Comparison of ENCODE assay signal across 8 cellular contexts in genomic region chr19:2015611-2015950, GRCh38. TPM values are rescaled to one million over a fixed set of nuclear protein-coding genes. Genes with fewer than 3 reads are reported as not detected.
A peak's percentile ranks its signal among the peaks of the same experiment; 100 is the strongest.
DNase-seq lines count a peak whose midpoint lies in the region; ATAC-seq, FAIRE-seq and TF ChIP-seq lines count a peak whose summit lies in the region.

TSS of gene BTBD2 (minus strand) at chr19:2015714. CDS start at chr19:2015703, 11 bp downstream.

- peaks cover 25% of the 10 kb centered on the region for H4K20me1 ChIP-seq in Loucy (ENCODE audit: insufficient read depth, low read length, poor library complexity, severe bottlenecking)
- no peaks in the 10 kb centered on the region for H4K20me1 ChIP-seq in HepG2 (ENCODE audit: insufficient read depth, low read length)

- ATAC-seq in HepG2 (no peak), HG02938 (IDR thresholded peaks at IDR 0.05; ENCODE audit: unreplicated experiment) (no peak), GM18858 (IDR thresholded peaks at IDR 0.05; ENCODE audit: unreplicated experiment) (no peak)

- no peak for TF ChIP-seq POLR2A in HepG2 (IDR thresholded peaks at IDR 0.05; ENCODE audit: insufficient read depth in 1 of 2, low read depth in 2 of 2, low read length in 2 of 2)

- intact Hi-C loops in HepG2 (cut with micrococcal nuclease; ENCODE audit: unreplicated experiment), result loop anchor here (1.0 to 10.0 kb wide), 2 partner anchors 54 to 139 kb away; partner anchors contain the start of gene AP3D1

- H3K27me3 ChIP-seq in Loucy (ENCODE audit: insufficient read depth, low read length, poor library complexity, severe bottlenecking), result no peaks in the 10 kb centered on the region
- no peaks in the 10 kb centered on the region for H3K27me3 ChIP-seq in HepG2 (ENCODE audit: control insufficient read depth in 1 of 2, insufficient read depth in 2 of 2, low read length in 2 of 2)

- TF ChIP-seq EP300 in HepG2 (IDR thresholded peaks at IDR 0.05; ENCODE audit: low read depth in 2 of 2, low read length in 2 of 2), result no peak
- TF ChIP-seq EP300 in HepG2 (CRISPR knock-in tag; IDR thresholded peaks at IDR 0.05; ENCODE audit: borderline replicate concordance), result no peak

- POLR2A ChIA-PET in HepG2 (lab: Yijun Ruan, JAX), result interaction anchor here (0.7 to 1.3 kb wide), 7 partner anchors 10 to 441 kb away, joined by 3 to 11 read pairs (median 5); partner anchors contain the start of genes AP3D1 and LMNB2

- in situ Hi-C loops in HepG2 (cut with HindIII; ENCODE audit: extremely low pct_ligation_motif_present, low pct_unique_long_range_greater_than_20kb), result no loop called here

- H3K4me3 ChIP-seq in Loucy (ENCODE audit: low read length, poor library complexity, severe bottlenecking) (peak within 1 kb of the TSS; percentile 91), coronary artery (peak within 1 kb of the TSS; percentile 97), HepG2 (replicated peaks in 1 of 3; ENCODE audit: insufficient read depth in 1 of 3, low read depth in 2 of 3, low read length in 3 of 3) (peak within 1 kb of the TSS; percentile 67 to 88 (median 78))

- no TSS peak for BruUV-seq in HepG2 (replicated peaks; lab: Mats Ljungman, UMichigan)

- WGBS in HepG2 (ENCODE audit: low lambda C conversion rate), result 2% methylated on average over 19 of the region's 19 CpGs

- TF ChIP-seq CTCF in Loucy (conservative IDR thresholded peaks at IDR 0.05; ENCODE audit: low read length), result no peak
- TF ChIP-seq CTCF in coronary artery (IDR thresholded peaks at IDR 0.05), result no peak
- no peak for TF ChIP-seq CTCF in HepG2 (CRISPR knock-in tag; IDR thresholded peaks at IDR 0.05)

- peak; percentile 71 for DNase-seq in Daoy (ENCODE audit: low read depth)
- peak; percentile 34 for DNase-seq in activated CD4-positive, alpha-beta T cell treated with anti-CD3 and anti-CD28 coated beads for 1 hour
- no peak for DNase-seq in coronary artery (ENCODE audit: low spot score)
- DNase-seq in HepG2 (ENCODE audit: low spot score), result no peak
- DNase-seq in stimulated activated CD4-positive, alpha-beta T cell treated with anti-CD3 and anti-CD28 coated beads, Interleukin-4, amount 100 ng/mL, for 4 hours, result peak; percentile 59 to 70

- CTCF ChIA-PET in HepG2 (lab: Yijun Ruan, JAX; ENCODE audit: low intra/inter-chr PET ratio, low total read pairs), result no interaction called here

- peak within 1 kb of the TSS; percentile 64 to 91 for H3K27ac ChIP-seq in coronary artery
- H3K27ac ChIP-seq in HepG2 (ENCODE audit: extremely low read length, insufficient read depth, low read length), result no peak within 1 kb of the TSS

- H3K4me1 ChIP-seq in Loucy (ENCODE audit: insufficient read depth, low read length, poor library complexity, severe bottlenecking), result peaks cover 13% of the 10 kb centered on the region
- H3K4me1 ChIP-seq in HepG2 (ENCODE audit: insufficient read depth, low read length), result peaks cover 23% of the 10 kb centered on the region

- no peak for TF ChIP-seq RAD21 in HepG2 (CRISPR knock-in tag; IDR thresholded peaks at IDR 0.05)

- H3K4me2 ChIP-seq in Loucy (ENCODE audit: low read depth, low read length, poor library complexity, severe bottlenecking) (peak within 1 kb of the TSS; percentile 89), HepG2 (ENCODE audit: low read depth, low read length) (peak within 1 kb of the TSS; percentile 80)

- H3K9ac ChIP-seq in Loucy (ENCODE audit: low read depth, low read length, poor library complexity, severe bottlenecking) (peak within 1 kb of the TSS; percentile 94), HepG2 (ENCODE audit: insufficient read depth, low read depth, low read length) (peak within 1 kb of the TSS; percentile 67; the same call in 1 of the 2 replicates)

- no peaks in the 10 kb centered on the region for H3K9me2 ChIP-seq in Loucy (replicated peaks; ENCODE audit: low read depth, low read length)

- H3K36me3 ChIP-seq in Loucy (ENCODE audit: insufficient read depth, low read length) (no peaks in the 10 kb centered on the region), HepG2 (replicated peaks in 1 of 2; ENCODE audit: control insufficient read depth in 1 of 2, insufficient read depth in 2 of 2, low read length in 2 of 2) (no peaks in the 10 kb centered on the region)

- H3K79me2 ChIP-seq in Loucy (ENCODE audit: insufficient read depth, low read length), result peaks cover 53% of the 10 kb centered on the region
- peaks cover 2% of the 10 kb centered on the region for H3K79me2 ChIP-seq in HepG2 (ENCODE audit: insufficient read depth, low read length)

- no peak for FAIRE-seq in HepG2 (lab: Jason Lieb, UNC)

- no peaks in the 10 kb centered on the region for H3F3A ChIP-seq in Loucy (ENCODE audit: low read depth)

- H3K9me3 ChIP-seq in Loucy (ENCODE audit: insufficient read depth, low read depth, low read length) (no peaks in the 10 kb centered on the region), HepG2 (ENCODE audit: low read length) (no peaks in the 10 kb centered on the region)

- no peak within 1 kb of the TSS for H2AFZ ChIP-seq in Loucy (ENCODE audit: low read length)
- H2AFZ ChIP-seq in HepG2 (ENCODE audit: low read length), result no peak within 1 kb of the TSS

TF ChIP-seq in HepG2, 621 proteins besides CTCF, POLR2A, EP300 and RAD21:
- TF ChIP-seq CENPX (CRISPR knock-in tag; IDR thresholded peaks at IDR 0.05) (no peak), HMG20A (CRISPR knock-in tag; IDR thresholded peaks at IDR 0.05; ENCODE audit: borderline replicate concordance) (no peak), ZNF251 (CRISPR knock-in tag; IDR thresholded peaks at IDR 0.05) (no peak), ZNF263 (CRISPR knock-in tag; IDR thresholded peaks at IDR 0.05) (peak; percentile 46; the same call in 1 of the 2 replicates), ZNF598 (CRISPR knock-in tag; IDR thresholded peaks at IDR 0.05; ENCODE audit: borderline replicate concordance) (no peak), ZNF101 (CRISPR knock-in tag; IDR thresholded peaks at IDR 0.05; ENCODE audit: borderline replicate concordance, low read depth) (no peak), ZNF790 (CRISPR knock-in tag; IDR thresholded peaks at IDR 0.05; ENCODE audit: borderline replicate concordance) (no peak), KLF9 (CRISPR knock-in tag; IDR thresholded peaks at IDR 0.05; ENCODE audit: low read depth) (no peak), PHF8 (CRISPR knock-in tag; IDR thresholded peaks at IDR 0.05) (peak; percentile 49), SRY (CRISPR knock-in tag; IDR thresholded peaks at IDR 0.05) (no peak), ZNF136 (CRISPR knock-in tag; IDR thresholded peaks at IDR 0.05; ENCODE audit: low read depth) (no peak), MEIS1 (CRISPR knock-in tag; IDR thresholded peaks at IDR 0.05; ENCODE audit: borderline replicate concordance) (no peak), FOXM1 (CRISPR knock-in tag; IDR thresholded peaks at IDR 0.05) (no peak), SNAPC2 (CRISPR knock-in tag; IDR thresholded peaks at IDR 0.05) (no peak), YY1 (IDR thresholded peaks at IDR 0.05; ENCODE audit: insufficient read depth, insufficient replicate concordance, low read depth, low read length) (peak; percentile 89), HMGA1 (CRISPR knock-in tag; conservative IDR thresholded peaks at IDR 0.05) (no peak), MAZ (IDR thresholded peaks at IDR 0.05; ENCODE audit: borderline replicate concordance, low read depth, low read length) (0 out of 2 replicates have a peak, but pooled peaks have one; percentile 20), MAZ (CRISPR knock-in tag; IDR thresholded peaks at IDR 0.05; ENCODE audit: low read depth) (no peak), ZFX (CRISPR knock-in tag; IDR thresholded peaks at IDR 0.05; ENCODE audit: low read depth) (peak; percentile 10; the same call in 1 of the 2 replicates), RBFOX2 (IDR thresholded peaks at IDR 0.05; ENCODE audit: low read depth, low read length) (0 out of 2 replicates have a peak, but pooled peaks have one; percentile 10), KDM2A (CRISPR knock-in tag; IDR thresholded peaks at IDR 0.05; ENCODE audit: borderline replicate concordance, low read depth) (no peak), ARHGAP35 (CRISPR knock-in tag; IDR thresholded peaks at IDR 0.05; ENCODE audit: borderline replicate concordance) (no peak)
- TF ChIP-seq, protein P1, sequence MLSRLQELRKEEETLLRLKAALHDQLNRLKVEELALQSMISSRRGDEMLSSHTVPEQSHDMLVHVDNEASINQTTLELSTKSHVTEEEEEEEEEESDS (CRISPR knock-in tag; IDR thresholded peaks at IDR 0.05; ENCODE audit: borderline replicate concordance), result no peak

RNA-seq across cellular contexts. Expression of gene BTBD2, which starts in this region (rescaled TPM):
- 18.2 and 19.9 TPM in 2 replicates for total RNA-seq in Daoy (2014; rRNA removed; shearing (Covaris generic))
- total RNA-seq in HepG2 (2016; rRNA removed; fragmentation: Illumina TruSeq; extraction: Trizol), result 28.1 and 30.9 TPM in 2 replicates
- 33.3 and 38.0 TPM in 2 replicates for total RNA-seq in HepG2 (2016; cell fraction: cytosol; rRNA removed; fragmentation: Illumina TruSeq; extraction: Trizol; ENCODE audit: low read depth)
- 26.7 and 27.1 TPM in 2 replicates for total RNA-seq in HepG2 (2016; cell fraction: insoluble cytoplasmic fraction; rRNA removed; fragmentation: Illumina TruSeq; extraction: Trizol)
- total RNA-seq in HepG2 (2016; cell fraction: membrane; rRNA removed; fragmentation: Illumina TruSeq; extraction: Trizol), result 73.7 and 74.9 TPM in 2 replicates
- 18.7 and 18.8 TPM in 2 replicates for total RNA-seq in HepG2 (2016; cell fraction: nucleus; rRNA removed; fragmentation: Illumina TruSeq; extraction: Trizol)
- 45.3 and 45.6 TPM in 2 replicates for polyA plus RNA-seq in HepG2 (2011; rRNA removed)
- 23.9 and 43.2 TPM in 2 replicates for polyA plus RNA-seq in HepG2 (2011; cell fraction: cytosol; rRNA removed)
- 43.1 and 48.6 TPM in 2 replicates for polyA plus RNA-seq in HepG2 (2011; cell fraction: nucleus; rRNA removed)
- 46.5 and 49.0 TPM in 2 replicates for polyA plus RNA-seq in HepG2 (2012)
- 74.0 and 79.4 TPM in 2 replicates for polyA plus RNA-seq in HepG2 (2016; cell fraction: cytosol; fragmentation: Illumina TruSeq; extraction: Trizol; ENCODE audit: low read depth)
- 39.4 and 51.6 TPM in 2 replicates for polyA plus RNA-seq in HepG2 (2016; cell fraction: insoluble cytoplasmic fraction; fragmentation: Illumina TruSeq; extraction: Trizol; ENCODE audit: low read depth)
- 106 and 123 TPM in 2 replicates for polyA plus RNA-seq in HepG2 (2016; cell fraction: membrane; fragmentation: Illumina TruSeq; extraction: Trizol; ENCODE audit: low read depth)
- polyA plus RNA-seq in HepG2 (2016; cell fraction: nucleus; fragmentation: Illumina TruSeq; extraction: Trizol; ENCODE audit: insufficient read depth, low read depth), result 43.6 and 45.5 TPM in 2 replicates
- 32.8 and 55.6 TPM in 2 replicates for polyA minus RNA-seq in HepG2 (2011; rRNA and poly(A)+ RNA removed; ENCODE audit: low replicate concordance)
- polyA minus RNA-seq in HepG2 (2011; cell fraction: cytosol; rRNA and poly(A)+ RNA removed), result 39.1 and 43.2 TPM in 2 replicates
- 10.3 and 12.1 TPM in 2 replicates for polyA minus RNA-seq in HepG2 (2011; cell fraction: nucleus; rRNA and poly(A)+ RNA removed)

Comparison
In these comparisons a context has a peak if more than half of its experiments do, and no peak if none do; other contexts are left out.
1. DNase-seq: peak in Daoy (single experiment), activated CD4-positive, alpha-beta T cell treated with anti-CD3 and anti-CD28 coated beads for 1 hour (single experiment) and stimulated activated CD4-positive, alpha-beta T cell treated with anti-CD3 and anti-CD28 coated beads, Interleukin-4, amount 100 ng/mL, for 4 hours (2 of 2); none in coronary artery (single experiment) and HepG2 (single experiment).
2. Peak in every context shown above with its lines, with median percentiles within 50 percentile points of each other: H3K4me3 ChIP-seq.